1 cellular context compared by ENCODE assay signal in genomic region chr7:54878339-54878738, GRCh38.
TF ChIP-seq lines count a peak whose summit lies in the region.

No MANE protein-coding gene starts in this region.

TF ChIP-seq in A549, 52 proteins besides CTCF, POLR2A, EP300 and RAD21 (continued from another document):
- TF ChIP-seq ELK1 (IDR thresholded peaks at IDR 0.05; ENCODE audit: low read depth, low read length) (no peak), FOSB (CRISPR knock-in tag; IDR thresholded peaks at IDR 0.05) (no peak), HOXA7 (CRISPR knock-in tag; IDR thresholded peaks at IDR 0.05) (no peak), CHD2 (IDR thresholded peaks at IDR 0.05; ENCODE audit: low read length, partially characterized antibody) (no peak), NPAS2 (CRISPR knock-in tag; IDR thresholded peaks at IDR 0.05; ENCODE audit: borderline replicate concordance) (no peak), BCL3 (IDR thresholded peaks at IDR 0.05) (no peak), KDM5A (IDR thresholded peaks at IDR 0.05) (no peak), E2F6 (IDR thresholded peaks at IDR 0.05; ENCODE audit: borderline replicate concordance, low read depth) (no peak), USF2 (IDR thresholded peaks at IDR 0.05) (no peak), JUN (IDR thresholded peaks at IDR 0.05) (no peak), HOXB5 (CRISPR knock-in tag; IDR thresholded peaks at IDR 0.05) (no peak), CHD4 (IDR thresholded peaks at IDR 0.05; ENCODE audit: borderline replicate concordance) (no peak), MAX (IDR thresholded peaks at IDR 0.05) (no peak), EHF (CRISPR knock-in tag; IDR thresholded peaks at IDR 0.05) (no peak), FOXS1 (CRISPR knock-in tag; IDR thresholded peaks at IDR 0.05) (no peak), ESRRA (IDR thresholded peaks at IDR 0.05; ENCODE audit: borderline replicate concordance, low read length) (no peak), NR3C1 (IDR thresholded peaks at IDR 0.05) (no peak), CEBPB (IDR thresholded peaks at IDR 0.05) (no peak), FOSL2 (IDR thresholded peaks at IDR 0.05) (no peak), FOSL2 (CRISPR knock-in tag; IDR thresholded peaks at IDR 0.05) (no peak)
